11 cellular contexts compared by ENCODE assay signal in genomic region chr3:195179782-195180489, GRCh38.
DNase-seq lines count a peak whose midpoint lies in the region; ATAC-seq and TF ChIP-seq lines count a peak whose summit lies in the region.
"Had no signal": no experiment of that assay in that cellular context is flagged by ENCODE, and none has a peak within 500 bp of the region (broad histone marks: within the 10 kb centered on the region; RNA-seq: fewer than 3 reads in every experiment).

No MANE protein-coding gene starts in this region.

- H3K4me3 Mint-ChIP-seq in stimulated activated naive CD8-positive, alpha-beta T cell treated with anti-CD3 and anti-CD28 coated beads, Interleukin-15, amount 100 ng/mL, for 72 hours = no peak overlapping the region
- H3K4me3 Mint-ChIP-seq: activated T-helper 1 cell treated with anti-CD3 and anti-CD28 coated beads, Interleukin-12 subunit alpha, Interleukin-12 subunit beta, Interleukin-2, Interleukin-4 antibody, amounts not matched to agents 30 ng/mL and 10 ng/mL and 1 ng/mL, durations not matched to agents 14 hours and 24 hours and 36 hours; stimulated activated naive CD8-positive, alpha-beta T cell treated with anti-CD3 and anti-CD28 coated beads, Interleukin-15, Interleukin-2, amounts not matched to agents 100 ng/mL and 50 ng/mL, for 24 hours had no signal

- no peaks in the 10 kb centered on the region for H3K9me3 ChIP-seq in Peyer's patch
- no peaks in the 10 kb centered on the region for H3K9me3 ChIP-seq in mesodermal cell (ENCODE audit: control insufficient read depth, low read length)
- H3K9me3 ChIP-seq in upper lobe of left lung = no peaks in the 10 kb centered on the region

- DNase-seq in Peyer's patch (no peak), erythroblast (lab: John Stamatoyannopoulos, UW) (peak; percentile 32 to 43), upper lobe of left lung (peak in 1 of 2 donors; percentile 65), NCI-H69 (lab: John Stamatoyannopoulos, UW) (no peak), mesenteric fat pad (ENCODE audit: low spot score) (no peak)
- no peak for DNase-seq in stimulated activated naive CD8-positive, alpha-beta T cell treated with anti-CD3 and anti-CD28 coated beads, Interleukin-15, amount 100 ng/mL, for 72 hours
- DNase-seq: T-helper 2 cell had no signal

- peak overlapping the region in 1 of 2 donors; percentile 38 for H3K27ac Mint-ChIP-seq in stimulated activated naive CD8-positive, alpha-beta T cell treated with anti-CD3 and anti-CD28 coated beads, Interleukin-15, amount 100 ng/mL, for 72 hours
- H3K27ac Mint-ChIP-seq: activated T-helper 1 cell treated with anti-CD3 and anti-CD28 coated beads, Interleukin-12 subunit alpha, Interleukin-12 subunit beta, Interleukin-2, Interleukin-4 antibody, amounts not matched to agents 30 ng/mL and 10 ng/mL and 1 ng/mL, durations not matched to agents 14 hours and 24 hours and 36 hours; stimulated activated naive CD8-positive, alpha-beta T cell treated with anti-CD3 and anti-CD28 coated beads, Interleukin-15, Interleukin-2, amounts not matched to agents 100 ng/mL and 50 ng/mL, for 24 hours had no signal

- peaks cover 44% of the 10 kb centered on the region for H3K4me1 Mint-ChIP-seq in stimulated activated naive CD8-positive, alpha-beta T cell treated with anti-CD3 and anti-CD28 coated beads, Interleukin-15, amount 100 ng/mL, for 72 hours

- H3K9me3 Mint-ChIP-seq in stimulated activated naive CD8-positive, alpha-beta T cell treated with anti-CD3 and anti-CD28 coated beads, Interleukin-15, amount 100 ng/mL, for 72 hours = no peaks in the 10 kb centered on the region
- H3K9me3 Mint-ChIP-seq: activated T-helper 1 cell treated with anti-CD3 and anti-CD28 coated beads, Interleukin-12 subunit alpha, Interleukin-12 subunit beta, Interleukin-2, Interleukin-4 antibody, amounts not matched to agents 30 ng/mL and 10 ng/mL and 1 ng/mL, durations not matched to agents 14 hours and 24 hours and 36 hours; stimulated activated naive CD8-positive, alpha-beta T cell treated with anti-CD3 and anti-CD28 coated beads, Interleukin-15, Interleukin-2, amounts not matched to agents 100 ng/mL and 50 ng/mL, for 24 hours had no signal

- TF ChIP-seq EP300 in upper lobe of left lung (IDR thresholded peaks at IDR 0.05) = no peak

- 79 to 81% methylated on average over 21 to 23 of the region's 24 CpGs for WGBS in mesodermal cell (ENCODE audit: insufficient coverage in 2 of 2), 2 experiments
- WGBS in upper lobe of left lung, 2 donors = 34 to 47% methylated on average over 5 to 24 of the region's 24 CpGs

- no peak for TF ChIP-seq POLR2A in Peyer's patch (IDR thresholded peaks at IDR 0.05)
- TF ChIP-seq POLR2A in erythroblast (IDR thresholded peaks at IDR 0.05; ENCODE audit: low read length) = peak; percentile 27
- no peak for TF ChIP-seq POLR2A in upper lobe of left lung (IDR thresholded peaks at IDR 0.05)

- H3K4me3 ChIP-seq in Peyer's patch (no peak overlapping the region), mesodermal cell (ENCODE audit: extremely low read depth, insufficient read depth, low read length, poor library complexity, severe bottlenecking) (no peak overlapping the region), upper lobe of left lung (no peak overlapping the region)

- ATAC-seq in upper lobe of left lung (ENCODE audit: low FRiP score in 2 of 2) = peak in 1 of 2 donors; percentile 42
- ATAC-seq in stimulated activated naive CD8-positive, alpha-beta T cell treated with anti-CD3 and anti-CD28 coated beads, Interleukin-15, amount 100 ng/mL, for 72 hours = no peak

- no peaks in the 10 kb centered on the region for H3K27me3 Mint-ChIP-seq in stimulated activated naive CD8-positive, alpha-beta T cell treated with anti-CD3 and anti-CD28 coated beads, Interleukin-15, amount 100 ng/mL, for 72 hours
- H3K27me3 Mint-ChIP-seq: stimulated activated naive CD8-positive, alpha-beta T cell treated with anti-CD3 and anti-CD28 coated beads, Interleukin-15, Interleukin-2, amounts not matched to agents 100 ng/mL and 50 ng/mL, for 24 hours had no signal

- H3K27ac ChIP-seq in Peyer's patch (peak overlapping the region in 3 of 4 donors; percentile 7 to 67 (median 39)), mesodermal cell (ENCODE audit: low read depth, low read length, severe bottlenecking) (peak overlapping the region; percentile 90), upper lobe of left lung (peak overlapping the region; percentile 39 to 74 (median 68))
- H3K27ac ChIP-seq: epithelial cell of prostate had no signal

- TF ChIP-seq CTCF in Peyer's patch (IDR thresholded peaks at IDR 0.05) = no peak
- no peak for TF ChIP-seq CTCF in upper lobe of left lung (IDR thresholded peaks at IDR 0.05)

- H3K27me3 ChIP-seq in Peyer's patch (no peaks in the 10 kb centered on the region), upper lobe of left lung (no peaks in the 10 kb centered on the region)

- H3K4me1 ChIP-seq in Peyer's patch (peaks cover 0 to 31% (median 0%) of the 10 kb centered on the region in 4 donors), mesodermal cell (ENCODE audit: control insufficient read depth, insufficient read depth, low read length, poor library complexity, severe bottlenecking) (peaks cover 60% of the 10 kb centered on the region), upper lobe of left lung (peaks cover 32 to 55% (median 44%) of the 10 kb centered on the region in 4 donors)

- H3K36me3 ChIP-seq in Peyer's patch (no peaks in the 10 kb centered on the region), mesodermal cell (ENCODE audit: control insufficient read depth, insufficient read depth, low read length) (peaks cover 17% of the 10 kb centered on the region), upper lobe of left lung (no peaks in the 10 kb centered on the region)

Comparison
In these comparisons a context has a peak if more than half of its experiments do, and no peak if none do; other contexts are left out.
1. DNase-seq: peak in erythroblast (2 of 2); none in Peyer's patch (0 of 3), NCI-H69 (single experiment), stimulated activated naive CD8-positive, alpha-beta T cell treated with anti-CD3 and anti-CD28 coated beads, Interleukin-15, amount 100 ng/mL, for 72 hours (0 of 2) and mesenteric fat pad (single experiment).
2. H3K27ac ChIP-seq: peak in every context shown above with its lines; median percentile 90 in mesodermal cell; 68 in upper lobe of left lung; 39 in Peyer's patch.